ENCODE assay signal across 13 cellular contexts in the genomic region with DNA sequence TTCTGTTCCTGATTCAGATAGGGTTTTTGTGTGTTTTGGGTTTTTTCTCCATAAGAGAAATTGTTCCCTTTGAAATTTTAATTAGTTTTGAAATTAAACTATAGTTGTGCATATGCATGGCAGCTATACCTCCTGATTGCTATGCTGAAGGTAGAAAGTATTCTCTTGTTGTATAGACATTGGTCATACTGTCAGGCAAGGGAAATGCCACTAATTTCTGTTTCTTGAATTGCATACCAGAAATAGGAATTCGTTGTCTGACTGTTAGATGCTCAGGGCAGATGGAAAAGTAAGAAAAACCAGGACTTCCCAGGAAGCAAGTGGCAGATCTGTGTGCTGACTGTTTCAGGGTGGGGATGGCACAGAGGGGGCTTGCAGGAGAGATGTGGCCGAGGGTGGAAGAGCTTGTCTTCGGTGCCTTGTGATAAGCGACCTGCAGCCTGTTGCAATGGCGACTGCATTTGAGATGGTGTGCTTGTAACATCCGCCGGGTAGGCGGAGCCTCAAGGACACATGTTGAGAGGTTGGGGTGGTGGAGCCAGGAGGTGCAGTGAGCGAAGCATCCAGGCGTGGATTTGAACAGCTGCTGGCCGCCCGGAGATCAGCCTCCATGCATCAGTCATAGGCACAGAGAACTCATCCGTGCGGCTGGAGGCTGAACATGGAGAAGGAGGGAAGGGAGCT. TPM values are rescaled to one million over a fixed set of nuclear protein-coding genes. Genes with fewer than 3 reads are reported as not detected.
DNase-seq lines count a peak whose midpoint lies in the region; ATAC-seq and TF ChIP-seq lines count a peak whose summit lies in the region.
"Had no signal": no experiment of that assay in that cellular context is flagged by ENCODE, and none has a peak within 500 bp of the region (broad histone marks: within the 10 kb centered on the region; RNA-seq: fewer than 3 reads in every experiment).

No MANE protein-coding gene starts in this region.

- ATAC-seq in memory B cell (ENCODE audit: low read depth), result no peak
- no peak for ATAC-seq in HG02678 (IDR thresholded peaks at IDR 0.05; ENCODE audit: unreplicated experiment)
- ATAC-seq in stimulated activated naive B cell treated with anti-CD40 and anti-IgM and Interleukin-4, amounts not matched to agents 10 μg/mL and 1 μg/mL and 100 μg/mL, for 72 hours (replicated peaks), result no peak

- in situ Hi-C loops in Caki2 (cut with HindIII; ENCODE audit: low pct_unique_long_range_greater_than_20kb, low sequenced_read_pairs), result no loop called here
- in situ Hi-C loops in SK-MEL-5 (cut with HindIII; ENCODE audit: low pct_unique_long_range_greater_than_20kb, low sequenced_read_pairs), result no loop called here

- CTCF ChIA-PET in activated naive CD4-positive, alpha-beta T cell treated with anti-CD3 and anti-CD28 coated beads, Interleukin-2, amount 10 ng/mL, durations not matched to agents 7 days and 5 days (lab: Charles Lee), result interaction anchor here (1.0 kb wide), 1 partner anchor 426 kb away, joined by 3 read pairs; no protein-coding TSS in a partner anchor

- no peak overlapping the region for H3K4me3 Mint-ChIP-seq in memory B cell
- no peak overlapping the region for H3K4me3 Mint-ChIP-seq in stimulated activated naive B cell treated with anti-CD40 and anti-IgM and Interleukin-4, amounts not matched to agents 10 μg/mL and 1 μg/mL and 100 μg/mL, for 72 hours
- H3K4me3 Mint-ChIP-seq in activated naive CD4-positive, alpha-beta T cell treated with anti-CD3 and anti-CD28 coated beads, Interleukin-2, amount 10 ng/mL, durations not matched to agents 7 days and 5 days, result no peak overlapping the region
- H3K4me3 Mint-ChIP-seq: activated CD4-positive, alpha-beta memory T cell treated with anti-CD3 and anti-CD28 coated beads, Interleukin-2, amount 10 ng/mL, durations not matched to agents 7 days and 5 days had no signal

- no peak overlapping the region for H3K27ac ChIP-seq in ascending aorta
- H3K27ac ChIP-seq: C4-2B, right atrium auricular region had no signal

- H3K4me3 ChIP-seq in ascending aorta, result no peak overlapping the region
- H3K4me3 ChIP-seq: right atrium auricular region, transverse colon had no signal

- peaks cover 8 to 24% of the 10 kb centered on the region in 2 donors for H3K4me1 ChIP-seq in ascending aorta

- intact Hi-C loops in ascending aorta (cut with DNase I), result no loop called here

- H3K9me3 ChIP-seq in ascending aorta, result no peaks in the 10 kb centered on the region
- H3K9me3 ChIP-seq: right atrium auricular region, transverse colon had no signal

- H3K36me3 ChIP-seq in ascending aorta, result no peaks in the 10 kb centered on the region
- H3K36me3 ChIP-seq: right atrium auricular region, transverse colon had no signal

- H3K27ac Mint-ChIP-seq in memory B cell, result peak overlapping the region; percentile 67
- no peak overlapping the region for H3K27ac Mint-ChIP-seq in stimulated activated naive B cell treated with anti-CD40 and anti-IgM and Interleukin-4, amounts not matched to agents 10 μg/mL and 1 μg/mL and 100 μg/mL, for 72 hours
- H3K27ac Mint-ChIP-seq in activated naive CD4-positive, alpha-beta T cell treated with anti-CD3 and anti-CD28 coated beads, Interleukin-2, amount 10 ng/mL, durations not matched to agents 7 days and 5 days, result no peak overlapping the region
- H3K27ac Mint-ChIP-seq: activated CD4-positive, alpha-beta memory T cell treated with anti-CD3 and anti-CD28 coated beads, Interleukin-2, amount 10 ng/mL, durations not matched to agents 7 days and 5 days had no signal

- H3K4me1 Mint-ChIP-seq in memory B cell, result peaks cover 63% of the 10 kb centered on the region
- H3K4me1 Mint-ChIP-seq in stimulated activated naive B cell treated with anti-CD40 and anti-IgM and Interleukin-4, amounts not matched to agents 10 μg/mL and 1 μg/mL and 100 μg/mL, for 72 hours, result peaks cover 58 to 98% of the 10 kb centered on the region in 2 donors
- peaks cover 68% of the 10 kb centered on the region for H3K4me1 Mint-ChIP-seq in activated naive CD4-positive, alpha-beta T cell treated with anti-CD3 and anti-CD28 coated beads, Interleukin-2, amount 10 ng/mL, durations not matched to agents 7 days and 5 days

- no peaks in the 10 kb centered on the region for H3K9me3 Mint-ChIP-seq in memory B cell
- no peaks in the 10 kb centered on the region for H3K9me3 Mint-ChIP-seq in stimulated activated naive B cell treated with anti-CD40 and anti-IgM and Interleukin-4, amounts not matched to agents 10 μg/mL and 1 μg/mL and 100 μg/mL, for 72 hours
- no peaks in the 10 kb centered on the region for H3K9me3 Mint-ChIP-seq in activated naive CD4-positive, alpha-beta T cell treated with anti-CD3 and anti-CD28 coated beads, Interleukin-2, amount 10 ng/mL, durations not matched to agents 7 days and 5 days
- H3K9me3 Mint-ChIP-seq: activated CD4-positive, alpha-beta memory T cell treated with anti-CD3 and anti-CD28 coated beads, Interleukin-2, amount 10 ng/mL, durations not matched to agents 7 days and 5 days had no signal

- H3K36me3 Mint-ChIP-seq in memory B cell, result no peaks in the 10 kb centered on the region
- H3K36me3 Mint-ChIP-seq in stimulated activated naive B cell treated with anti-CD40 and anti-IgM and Interleukin-4, amounts not matched to agents 10 μg/mL and 1 μg/mL and 100 μg/mL, for 72 hours, result peaks cover 1 to 20% of the 10 kb centered on the region in 2 donors
- H3K36me3 Mint-ChIP-seq in activated naive CD4-positive, alpha-beta T cell treated with anti-CD3 and anti-CD28 coated beads, Interleukin-2, amount 10 ng/mL, durations not matched to agents 7 days and 5 days, result peaks cover 20% of the 10 kb centered on the region

- peak; percentile 68 for DNase-seq in Caki2 (ENCODE audit: low read depth)
- peak; percentile 92 for DNase-seq in NCI-H146 (lab: John Stamatoyannopoulos, UW)
- peak; percentile 83 for DNase-seq in SK-MEL-5 (ENCODE audit: low read depth, low spot score)
- no peak for DNase-seq in memory B cell (ENCODE audit: low spot score in 2 of 2)
- DNase-seq in ascending aorta (ENCODE audit: low spot score in 2 of 2), result no peak
- no peak for DNase-seq in stimulated activated naive B cell treated with anti-CD40 and anti-IgM and Interleukin-4, amounts not matched to agents 10 μg/mL and 1 μg/mL and 100 μg/mL, for 72 hours
- no peak for DNase-seq in activated naive CD4-positive, alpha-beta T cell treated with anti-CD3 and anti-CD28 coated beads, Interleukin-2, amount 10 ng/mL, durations not matched to agents 7 days and 5 days
- DNase-seq: activated CD4-positive, alpha-beta memory T cell treated with anti-CD3 and anti-CD28 coated beads, Interleukin-2, amount 10 ng/mL, durations not matched to agents 7 days and 5 days; mammary epithelial cell; transverse colon had no signal

- no peaks in the 10 kb centered on the region for H3K27me3 ChIP-seq in ascending aorta
- H3K27me3 ChIP-seq: right atrium auricular region, transverse colon had no signal

- no peak for TF ChIP-seq CTCF in ascending aorta (IDR thresholded peaks at IDR 0.05)

- H3K27me3 Mint-ChIP-seq in memory B cell, result no peaks in the 10 kb centered on the region
- no peaks in the 10 kb centered on the region for H3K27me3 Mint-ChIP-seq in stimulated activated naive B cell treated with anti-CD40 and anti-IgM and Interleukin-4, amounts not matched to agents 10 μg/mL and 1 μg/mL and 100 μg/mL, for 72 hours
- H3K27me3 Mint-ChIP-seq in activated naive CD4-positive, alpha-beta T cell treated with anti-CD3 and anti-CD28 coated beads, Interleukin-2, amount 10 ng/mL, durations not matched to agents 7 days and 5 days, result no peaks in the 10 kb centered on the region
- H3K27me3 Mint-ChIP-seq: activated CD4-positive, alpha-beta memory T cell treated with anti-CD3 and anti-CD28 coated beads, Interleukin-2, amount 10 ng/mL, durations not matched to agents 7 days and 5 days had no signal

RNA-seq across cellular contexts. Expression of a gene that starts 42.8 kb away (rescaled TPM):
- total RNA-seq in Caki2 (2014; rRNA removed; shearing (Covaris generic); ENCODE audit: low replicate concordance), result 2.9 and 5.1 TPM in 2 replicates
- total RNA-seq in SK-MEL-5 (2014; rRNA removed; shearing (Covaris generic)), result 15.7 and 19.5 TPM in 2 replicates
- polyA plus RNA-seq in SK-MEL-5 (2015; cell fraction: cytosol; rRNA removed), result 20.0 and 26.7 TPM in 2 replicates
- 18.9 and 21.5 TPM in 2 replicates for polyA plus RNA-seq in SK-MEL-5 (2015; cell fraction: nucleus; rRNA removed)
- total RNA-seq in ascending aorta, result 48.9 TPM

Comparison
In these comparisons a context has a peak if more than half of its experiments do, and no peak if none do; other contexts are left out.
1. DNase-seq: peak in Caki2 (single experiment), NCI-H146 (single experiment) and SK-MEL-5 (single experiment); none in memory B cell (0 of 2), ascending aorta (0 of 2), stimulated activated naive B cell treated with anti-CD40 and anti-IgM and Interleukin-4, amounts not matched to agents 10 μg/mL and 1 μg/mL and 100 μg/mL, for 72 hours (single experiment) and activated naive CD4-positive, alpha-beta T cell treated with anti-CD3 and anti-CD28 coated beads, Interleukin-2, amount 10 ng/mL, durations not matched to agents 7 days and 5 days (single experiment).